Comparison of ENCODE assay signal across 26 cellular contexts in genomic region chr6:17353440-17354175, GRCh38. TPM values are rescaled to one million over a fixed set of nuclear protein-coding genes. Genes with fewer than 3 reads are reported as not detected.
"Had no signal": no experiment of that assay in that cellular context is flagged by ENCODE, and none has a peak within 500 bp of the region (broad histone marks: within the 10 kb centered on the region; RNA-seq: fewer than 3 reads in every experiment).

No MANE protein-coding gene starts in this region.

- H3K9me3 Mint-ChIP-seq: activated CD4-positive, alpha-beta T cell treated with anti-CD3 and anti-CD28 coated beads, Interleukin-2, amount 10 ng/mL, durations not matched to agents 24 days and 14 days; activated naive CD4-positive, alpha-beta T cell treated with anti-CD3 and anti-CD28 coated beads, Interleukin-2, amount 50 U/mL, for 24 hours; activated naive CD8-positive, alpha-beta T cell treated with anti-CD3 and anti-CD28 coated beads, Interleukin-2, amount 10 ng/mL, durations not matched to agents 7 days and 5 days; activated T-cell treated with anti-CD3 and anti-CD28 coated beads, Interleukin-2, amount 50 U/mL, for 24 hours; activated T-helper 2 cell treated with anti-CD3 and anti-CD28 coated beads, Interferon-gamma antibody, Interleukin-2, Interleukin-4, amounts not matched to agents 10 μg/mL and 5 μg/mL and 100 μg/mL, durations not matched to agents 14 hours and 24 hours and 36 hours; central memory CD8-positive, alpha-beta T cell; T-helper 1 cell treated with Interleukin-12 subunit alpha and Interleukin-12 subunit beta and Interleukin-4 antibody, amounts not matched to agents 30 μg/mL and 1 μg/mL, for 36 hours; T-helper 2 cell treated with Interferon-gamma antibody and Interleukin-4, amounts not matched to agents 5 μg/mL and 100 μg/mL, for 36 hours had no signal

- H3K36me3 ChIP-seq: ascending aorta, cardiac muscle cell, MG63, SJCRH30 had no signal

- H3K4me3 Mint-ChIP-seq: activated CD4-positive, alpha-beta T cell treated with anti-CD3 and anti-CD28 coated beads, Interleukin-2, amount 10 ng/mL, durations not matched to agents 24 days and 14 days; activated CD8-positive, alpha-beta T cell treated with anti-CD3 and anti-CD28 coated beads, Interleukin-2, amount 10 ng/mL, durations not matched to agents 7 days and 5 days; activated naive CD4-positive, alpha-beta T cell treated with anti-CD3 and anti-CD28 coated beads, Interleukin-2, amount 50 U/mL, for 24 hours; activated naive CD8-positive, alpha-beta T cell treated with anti-CD3 and anti-CD28 coated beads, Interleukin-2, amount 10 ng/mL, durations not matched to agents 7 days and 5 days; activated T-cell treated with anti-CD3 and anti-CD28 coated beads, Interleukin-2, amount 50 U/mL, for 24 hours; central memory CD8-positive, alpha-beta T cell; T-helper 1 cell treated with Interleukin-12 subunit alpha and Interleukin-12 subunit beta and Interleukin-4 antibody, amounts not matched to agents 30 μg/mL and 1 μg/mL, for 36 hours; T-helper 2 cell treated with Interferon-gamma antibody and Interleukin-4, amounts not matched to agents 5 μg/mL and 100 μg/mL, for 36 hours had no signal

- H3K27me3 ChIP-seq: ascending aorta, cardiac muscle cell, MG63, SJCRH30 had no signal

- H3K27me3 Mint-ChIP-seq: activated CD4-positive, alpha-beta T cell treated with anti-CD3 and anti-CD28 coated beads, Interleukin-2, amount 10 ng/mL, durations not matched to agents 24 days and 14 days; activated naive CD4-positive, alpha-beta T cell treated with anti-CD3 and anti-CD28 coated beads, Interleukin-2, amount 50 U/mL, for 24 hours had no signal

- ATAC-seq: activated CD8-positive, alpha-beta T cell treated with anti-CD3 and anti-CD28 coated beads, Interleukin-2, amount 10 ng/mL, durations not matched to agents 7 days and 5 days had no signal

- H3K9me3 ChIP-seq: ascending aorta, MG63, SJCRH30, SK-N-SH had no signal

- H3K27ac ChIP-seq: ascending aorta, cardiac muscle cell, SJCRH30 had no signal

- H3K27ac Mint-ChIP-seq: activated CD4-positive, alpha-beta T cell treated with anti-CD3 and anti-CD28 coated beads, Interleukin-2, amount 10 ng/mL, durations not matched to agents 24 days and 14 days; activated CD8-positive, alpha-beta T cell treated with anti-CD3 and anti-CD28 coated beads, Interleukin-2, amount 10 ng/mL, durations not matched to agents 7 days and 5 days; activated naive CD4-positive, alpha-beta T cell treated with anti-CD3 and anti-CD28 coated beads, Interleukin-2, amount 50 U/mL, for 24 hours; activated naive CD8-positive, alpha-beta T cell treated with anti-CD3 and anti-CD28 coated beads, Interleukin-2, amount 10 ng/mL, durations not matched to agents 7 days and 5 days; activated T-cell treated with anti-CD3 and anti-CD28 coated beads, Interleukin-2, amount 50 U/mL, for 24 hours; activated T-helper 2 cell treated with anti-CD3 and anti-CD28 coated beads, Interferon-gamma antibody, Interleukin-2, Interleukin-4, amounts not matched to agents 10 μg/mL and 5 μg/mL and 100 μg/mL, durations not matched to agents 14 hours and 24 hours and 36 hours; T-helper 1 cell treated with Interleukin-12 subunit alpha and Interleukin-12 subunit beta and Interleukin-4 antibody, amounts not matched to agents 30 μg/mL and 1 μg/mL, for 36 hours; T-helper 2 cell treated with Interferon-gamma antibody and Interleukin-4, amounts not matched to agents 5 μg/mL and 100 μg/mL, for 36 hours had no signal

- H3K9me2 ChIP-seq: SK-N-SH had no signal

- H3K4me3 ChIP-seq: ascending aorta, cardiac muscle cell, MG63, SJCRH30 had no signal

- H3K9ac ChIP-seq: SK-N-SH had no signal

- H3K4me1 Mint-ChIP-seq: activated CD4-positive, alpha-beta T cell treated with anti-CD3 and anti-CD28 coated beads, Interleukin-2, amount 10 ng/mL, durations not matched to agents 24 days and 14 days; activated naive CD4-positive, alpha-beta T cell treated with anti-CD3 and anti-CD28 coated beads, Interleukin-2, amount 50 U/mL, for 24 hours; activated naive CD8-positive, alpha-beta T cell treated with anti-CD3 and anti-CD28 coated beads, Interleukin-2, amount 10 ng/mL, durations not matched to agents 7 days and 5 days; central memory CD8-positive, alpha-beta T cell had no signal

- H3K4me2 ChIP-seq: SK-N-SH had no signal

- DNase-seq: activated CD4-positive, alpha-beta T cell treated with anti-CD3 and anti-CD28 coated beads, Interleukin-2, amount 50 U/mL, for 4 hours; activated CD8-positive, alpha-beta T cell treated with anti-CD3 and anti-CD28 coated beads, Interleukin-2, amount 10 ng/mL, durations not matched to agents 7 days and 5 days; activated gamma-delta T cell; activated naive CD4-positive, alpha-beta T cell treated with Interleukin-2 at 50 U/mL for 16 hours; activated naive CD8-positive, alpha-beta T cell treated with anti-CD3 and anti-CD28 coated beads, Interleukin-2, amount 10 ng/mL, durations not matched to agents 7 days and 5 days; activated T-cell treated with anti-CD3 and anti-CD28 coated beads, Interleukin-2, amount 50 U/mL, for 24 hours; amygdala; MG63; NCI-H1048; NCI-H1105 treated with DMSO at 0.1 percent for 48 hours; NCI-H1436; NCI-H1694 treated with DMSO at 0.1 percent for 48 hours; NCI-H2029; NCI-H345; NCI-H524 treated with DMSO at 0.1 percent for 48 hours; SHP77; SJCRH30; SK-N-SH had no signal

- H3K4me1 ChIP-seq: ascending aorta, SJCRH30 had no signal

- H3K36me3 Mint-ChIP-seq: activated naive CD4-positive, alpha-beta T cell treated with anti-CD3 and anti-CD28 coated beads, Interleukin-2, amount 50 U/mL, for 24 hours; activated naive CD8-positive, alpha-beta T cell treated with anti-CD3 and anti-CD28 coated beads, Interleukin-2, amount 10 ng/mL, durations not matched to agents 7 days and 5 days had no signal

RNA-seq across cellular contexts. Expression of gene CAP2, which starts 39.8 kb away (rescaled TPM):
- total RNA-seq: activated CD4-positive, alpha-beta T cell treated with anti-CD3 and anti-CD28 coated beads, Interleukin-2, amount 10 ng/mL, durations not matched to agents 24 days and 14 days; activated CD8-positive, alpha-beta T cell treated with anti-CD3 and anti-CD28 coated beads, Interleukin-2, amount 10 ng/mL, durations not matched to agents 7 days and 5 days; activated naive CD8-positive, alpha-beta T cell treated with anti-CD3 and anti-CD28 coated beads, Interleukin-2, amount 10 ng/mL, durations not matched to agents 7 days and 5 days; activated T-helper 2 cell treated with anti-CD3 and anti-CD28 coated beads, Interferon-gamma antibody, Interleukin-2, Interleukin-4, amounts not matched to agents 10 μg/mL and 5 μg/mL and 100 μg/mL, durations not matched to agents 14 hours and 24 hours and 36 hours had no signal
